Comparison of ENCODE assay signal across 37 cellular contexts in genomic region chr1:169768161-169768560, GRCh38. TPM values are rescaled to one million over a fixed set of nuclear protein-coding genes. Genes with fewer than 3 reads are reported as not detected.
"Had no signal": no experiment of that assay in that cellular context is flagged by ENCODE, and none has a peak within 500 bp of the region (broad histone marks: within the 10 kb centered on the region; RNA-seq: fewer than 3 reads in every experiment).

No MANE protein-coding gene starts in this region.

- H3K4me3 ChIP-seq: adrenal gland, body of pancreas, breast epithelium had no signal

- DNase-seq: activated B cell treated with CpG ODN at 0.5 μM for 24 hours; activated CD4-positive, alpha-beta memory T cell treated with anti-CD3 and anti-CD28 coated beads for 36 hours; activated CD4-positive, alpha-beta T cell treated with anti-CD3 and anti-CD28 coated beads for 4 hours; activated CD4-positive, alpha-beta T cell treated with anti-CD3 and anti-CD28 coated beads, Interleukin-2, amount 10 ng/mL, durations not matched to agents 24 days and 14 days; activated CD4-positive, alpha-beta T cell treated with anti-CD3 and anti-CD28 coated beads, Interleukin-2, amount 50 U/mL, for 1 hour; activated CD4-positive, alpha-beta T cell treated with anti-CD3 and anti-CD28 coated beads, Interleukin-2, amount 50 U/mL, for 4 hours; activated CD4-positive, CD25-positive, alpha-beta regulatory T cell treated with anti-CD3 and anti-CD28 coated beads, Interleukin-2, amount 50 U/mL, for 72 hours; activated CD8-positive, alpha-beta memory T cell treated with anti-CD3 and anti-CD28 coated beads, Interleukin-2, amount 50 U/mL, for 4 hours; activated CD8-positive, alpha-beta T cell treated with anti-CD3 and anti-CD28 coated beads for 36 hours; activated effector memory CD4-positive, alpha-beta T cell treated with anti-CD3 and anti-CD28 coated beads, Interleukin-2, amount 50 U/mL, for 16 hours; activated gamma-delta T cell treated with Interleukin-2 at 50 U/mL for 16 hours; activated naive CD4-positive, alpha-beta T cell; activated naive CD4-positive, alpha-beta T cell treated with anti-CD3 and anti-CD28 coated beads for 36 hours; activated naive CD4-positive, alpha-beta T cell treated with anti-CD3 and anti-CD28 coated beads, Interleukin-2, amount 50 U/mL, for 16 hours; activated naive CD8-positive, alpha-beta T cell treated with anti-CD3 and anti-CD28 coated beads for 36 hours; activated T-cell treated with anti-CD3 and anti-CD28 coated beads for 4 hours; activated T-cell treated with anti-CD3 and anti-CD28 coated beads, Interleukin-2, amount 50 U/mL, for 1 hour; activated T-cell treated with anti-CD3 and anti-CD28 coated beads, Interleukin-2, amount 50 U/mL, for 4 hours; activated T-cell treated with anti-CD3 and anti-CD28 coated beads, Interleukin-2, amount 50 U/mL, for 72 hours; adrenal gland; amniotic stem cell; aorta; body of pancreas; brain microvascular endothelial cell; central memory CD4-positive, alpha-beta T cell; T-cell; T-helper 2 cell; T-helper 9 cell had no signal

- ATAC-seq: activated CD8-positive, alpha-beta T cell treated with anti-CD3 and anti-CD28 coated beads for 36 hours; activated naive CD4-positive, alpha-beta T cell treated with anti-CD3 and anti-CD28 coated beads, Interleukin-2, amount 50 U/mL, for 72 hours; activated T-cell treated with anti-CD3 and anti-CD28 coated beads, Interleukin-2, amount 50 U/mL, for 4 hours; activated T-cell treated with anti-CD3 and anti-CD28 coated beads, Interleukin-2, amount 50 U/mL, for 72 hours; activated T-helper 17 cell treated with anti-CD3 and anti-CD28 coated beads, Interleukin-2, amount 50 U/mL, for 72 hours; body of pancreas; T-cell had no signal

- H3K36me3 ChIP-seq: adrenal gland, brain microvascular endothelial cell, breast epithelium had no signal

- H3K4me1 ChIP-seq: adrenal gland, body of pancreas, breast epithelium had no signal

- H3K9me3 ChIP-seq: adrenal gland, body of pancreas, breast epithelium had no signal

- H3K9me3 Mint-ChIP-seq: activated B cell treated with CpG ODN at 0.5 μM for 24 hours; activated CD4-positive, alpha-beta memory T cell treated with anti-CD3 and anti-CD28 coated beads for 36 hours; activated CD4-positive, alpha-beta T cell treated with anti-CD3 and anti-CD28 coated beads, Interleukin-2, amount 10 ng/mL, durations not matched to agents 24 days and 14 days; activated CD8-positive, alpha-beta T cell treated with anti-CD3 and anti-CD28 coated beads for 36 hours; activated naive CD4-positive, alpha-beta T cell treated with anti-CD3 and anti-CD28 coated beads for 36 hours; activated naive CD4-positive, alpha-beta T cell treated with anti-CD3 and anti-CD28 coated beads, Interleukin-2, amount 50 U/mL, for 72 hours; activated naive CD8-positive, alpha-beta T cell treated with anti-CD3 and anti-CD28 coated beads for 36 hours; activated T-cell treated with anti-CD3 and anti-CD28 coated beads, Interleukin-2, amount 50 U/mL, for 4 hours; activated T-cell treated with anti-CD3 and anti-CD28 coated beads, Interleukin-2, amount 50 U/mL, for 72 hours; activated T-helper 1 cell treated with anti-CD3 and anti-CD28 coated beads, Interleukin-12 subunit alpha, Interleukin-12 subunit beta, Interleukin-2, Interleukin-4 antibody, amounts not matched to agents 30 ng/mL and 10 ng/mL and 1 ng/mL, durations not matched to agents 14 hours and 24 hours and 36 hours; activated T-helper 17 cell treated with anti-CD3 and anti-CD28 coated beads, Interleukin-2, amount 50 U/mL, for 72 hours; T-cell; T-helper 1 cell treated with Interleukin-12 subunit alpha and Interleukin-12 subunit beta and Interleukin-4 antibody, amounts not matched to agents 30 μg/mL and 1 μg/mL, for 36 hours; T-helper 2 cell treated with Interferon-gamma antibody and Interleukin-4, amounts not matched to agents 5 μg/mL and 100 μg/mL, for 36 hours had no signal

- H3K27ac Mint-ChIP-seq: activated B cell treated with CpG ODN at 0.5 μM for 24 hours; activated CD4-positive, alpha-beta memory T cell treated with anti-CD3 and anti-CD28 coated beads for 36 hours; activated CD4-positive, alpha-beta T cell treated with anti-CD3 and anti-CD28 coated beads, Interleukin-2, amount 10 ng/mL, durations not matched to agents 24 days and 14 days; activated CD8-positive, alpha-beta T cell treated with anti-CD3 and anti-CD28 coated beads for 36 hours; activated naive CD4-positive, alpha-beta T cell treated with anti-CD3 and anti-CD28 coated beads for 36 hours; activated naive CD8-positive, alpha-beta T cell treated with anti-CD3 and anti-CD28 coated beads for 36 hours; activated T-cell treated with anti-CD3 and anti-CD28 coated beads, Interleukin-2, amount 50 U/mL, for 72 hours; activated T-helper 1 cell treated with anti-CD3 and anti-CD28 coated beads, Interleukin-12 subunit alpha, Interleukin-12 subunit beta, Interleukin-2, Interleukin-4 antibody, amounts not matched to agents 30 ng/mL and 10 ng/mL and 1 ng/mL, durations not matched to agents 14 hours and 24 hours and 36 hours; activated T-helper 17 cell treated with anti-CD3 and anti-CD28 coated beads, Interleukin-2, amount 50 U/mL, for 72 hours; T-cell; T-helper 1 cell treated with Interleukin-12 subunit alpha and Interleukin-12 subunit beta and Interleukin-4 antibody, amounts not matched to agents 30 μg/mL and 1 μg/mL, for 36 hours; T-helper 2 cell treated with Interferon-gamma antibody and Interleukin-4, amounts not matched to agents 5 μg/mL and 100 μg/mL, for 36 hours had no signal

- H3K4me1 Mint-ChIP-seq: activated B cell treated with CpG ODN at 0.5 μM for 24 hours; activated CD4-positive, alpha-beta T cell treated with anti-CD3 and anti-CD28 coated beads, Interleukin-2, amount 10 ng/mL, durations not matched to agents 24 days and 14 days; activated naive CD8-positive, alpha-beta T cell treated with anti-CD3 and anti-CD28 coated beads for 36 hours; activated T-helper 17 cell treated with anti-CD3 and anti-CD28 coated beads, Interleukin-2, amount 50 U/mL, for 72 hours; T-cell had no signal

- FAIRE-seq: astrocyte had no signal

- H3K4me3 Mint-ChIP-seq: activated B cell treated with CpG ODN at 0.5 μM for 24 hours; activated CD4-positive, alpha-beta memory T cell treated with anti-CD3 and anti-CD28 coated beads for 36 hours; activated CD4-positive, alpha-beta T cell treated with anti-CD3 and anti-CD28 coated beads, Interleukin-2, amount 10 ng/mL, durations not matched to agents 24 days and 14 days; activated CD8-positive, alpha-beta T cell treated with anti-CD3 and anti-CD28 coated beads for 36 hours; activated naive CD4-positive, alpha-beta T cell treated with anti-CD3 and anti-CD28 coated beads for 36 hours; activated naive CD8-positive, alpha-beta T cell treated with anti-CD3 and anti-CD28 coated beads for 36 hours; activated T-cell treated with anti-CD3 and anti-CD28 coated beads, Interleukin-2, amount 50 U/mL, for 4 hours; activated T-cell treated with anti-CD3 and anti-CD28 coated beads, Interleukin-2, amount 50 U/mL, for 72 hours; activated T-helper 1 cell treated with anti-CD3 and anti-CD28 coated beads, Interleukin-12 subunit alpha, Interleukin-12 subunit beta, Interleukin-2, Interleukin-4 antibody, amounts not matched to agents 30 ng/mL and 10 ng/mL and 1 ng/mL, durations not matched to agents 14 hours and 24 hours and 36 hours; activated T-helper 17 cell treated with anti-CD3 and anti-CD28 coated beads, Interleukin-2, amount 50 U/mL, for 72 hours; T-cell; T-helper 1 cell treated with Interleukin-12 subunit alpha and Interleukin-12 subunit beta and Interleukin-4 antibody, amounts not matched to agents 30 μg/mL and 1 μg/mL, for 36 hours; T-helper 2 cell treated with Interferon-gamma antibody and Interleukin-4, amounts not matched to agents 5 μg/mL and 100 μg/mL, for 36 hours had no signal

- H3K27me3 ChIP-seq: adrenal gland, body of pancreas, brain microvascular endothelial cell, breast epithelium had no signal

- H3K27ac ChIP-seq: adrenal gland, body of pancreas, brain microvascular endothelial cell, breast epithelium, VCaP had no signal

- H3K36me3 Mint-ChIP-seq: activated CD4-positive, alpha-beta memory T cell treated with anti-CD3 and anti-CD28 coated beads for 36 hours; activated naive CD4-positive, alpha-beta T cell treated with anti-CD3 and anti-CD28 coated beads, Interleukin-2, amount 50 U/mL, for 72 hours; activated naive CD8-positive, alpha-beta T cell treated with anti-CD3 and anti-CD28 coated beads for 36 hours; T-cell had no signal

RNA-seq across cellular contexts. Expression of gene SELE, which starts 34.3 kb away (rescaled TPM):
- total RNA-seq: activated B cell treated with CpG ODN at 0.5 μM for 24 hours; activated CD4-positive, alpha-beta memory T cell treated with anti-CD3 and anti-CD28 coated beads for 36 hours; activated CD4-positive, alpha-beta T cell treated with anti-CD3 and anti-CD28 coated beads, Interleukin-2, amount 10 ng/mL, durations not matched to agents 24 days and 14 days; activated CD8-positive, alpha-beta memory T cell treated with anti-CD3 and anti-CD28 coated beads for 36 hours; activated CD8-positive, alpha-beta T cell treated with anti-CD3 and anti-CD28 coated beads for 36 hours; activated naive CD4-positive, alpha-beta T cell treated with anti-CD3 and anti-CD28 coated beads for 36 hours; activated naive CD4-positive, alpha-beta T cell treated with anti-CD3 and anti-CD28 coated beads, Interleukin-2, amount 50 U/mL, for 72 hours; activated naive CD8-positive, alpha-beta T cell treated with anti-CD3 and anti-CD28 coated beads for 36 hours; activated T-cell treated with anti-CD3 and anti-CD28 coated beads, Interleukin-2, amount 50 U/mL, for 4 hours; activated T-cell treated with anti-CD3 and anti-CD28 coated beads, Interleukin-2, amount 50 U/mL, for 72 hours; activated T-helper 1 cell treated with anti-CD3 and anti-CD28 coated beads, Interleukin-12 subunit alpha, Interleukin-12 subunit beta, Interleukin-2, Interleukin-4 antibody, amounts not matched to agents 30 ng/mL and 10 ng/mL and 1 ng/mL, durations not matched to agents 14 hours and 24 hours and 36 hours; activated T-helper 17 cell treated with anti-CD3 and anti-CD28 coated beads, Interleukin-2, amount 50 U/mL, for 72 hours; astrocyte; T-cell had no signal
